1 cellular context compared by ENCODE assay signal in genomic region chr4:143335979-143336827, GRCh38.
TF ChIP-seq lines count a peak whose summit lies in the region.

No MANE protein-coding gene starts in this region.

TF ChIP-seq in GM12878, 131 proteins besides CTCF, POLR2A, EP300 and RAD21 (continued from another document):
- no peak for TF ChIP-seq ZBTB4 (CRISPR knock-in tag; IDR thresholded peaks at IDR 0.05)
- TF ChIP-seq MTA3 (IDR thresholded peaks at IDR 0.05; ENCODE audit: borderline replicate concordance, low read length): no peak
- TF ChIP-seq BCL11A (IDR thresholded peaks at IDR 0.05; ENCODE audit: low read depth, low read length): no peak
- TF ChIP-seq SMARCA5 (IDR thresholded peaks at IDR 0.05): no peak
- TF ChIP-seq FOS (IDR thresholded peaks at IDR 0.05; ENCODE audit: borderline replicate concordance, extremely low read depth, insufficient read length): no peak
- TF ChIP-seq POU2F2 (IDR thresholded peaks at IDR 0.05; ENCODE audit: borderline replicate concordance, low read depth, low read length): no peak
- TF ChIP-seq IKZF1 (conservative IDR thresholded peaks at IDR 0.05): peak; percentile 77
- TF ChIP-seq KDM1A (IDR thresholded peaks at IDR 0.05; ENCODE audit: borderline replicate concordance): no peak
- no peak; the same call in 1 of the 2 replicates for TF ChIP-seq ZNF687 (IDR thresholded peaks at IDR 0.05)
- no peak for TF ChIP-seq SMAD5 (IDR thresholded peaks at IDR 0.05; ENCODE audit: low read depth)
- TF ChIP-seq SUZ12 (IDR thresholded peaks at IDR 0.05; ENCODE audit: unreplicated experiment): no peak
- TF ChIP-seq ASH2L (IDR thresholded peaks at IDR 0.05; ENCODE audit: borderline replicate concordance, low read depth): no peak
- TF ChIP-seq CHD2 (IDR thresholded peaks at IDR 0.05; ENCODE audit: borderline replicate concordance, low read depth, low read length): no peak; the same call in 1 of the 2 replicates
- no peak for TF ChIP-seq ZBTB11 (CRISPR knock-in tag; IDR thresholded peaks at IDR 0.05)
- no peak for TF ChIP-seq ELK1 (IDR thresholded peaks at IDR 0.05; ENCODE audit: low read depth, low read length)
- no peak; the same call in 1 of the 2 replicates for TF ChIP-seq BACH1 (IDR thresholded peaks at IDR 0.05; ENCODE audit: borderline replicate concordance)
- TF ChIP-seq RCOR1 (conservative IDR thresholded peaks at IDR 0.05; ENCODE audit: low read depth, low read length): no peak
